27 cellular contexts compared by ENCODE assay signal in the genomic region with DNA sequence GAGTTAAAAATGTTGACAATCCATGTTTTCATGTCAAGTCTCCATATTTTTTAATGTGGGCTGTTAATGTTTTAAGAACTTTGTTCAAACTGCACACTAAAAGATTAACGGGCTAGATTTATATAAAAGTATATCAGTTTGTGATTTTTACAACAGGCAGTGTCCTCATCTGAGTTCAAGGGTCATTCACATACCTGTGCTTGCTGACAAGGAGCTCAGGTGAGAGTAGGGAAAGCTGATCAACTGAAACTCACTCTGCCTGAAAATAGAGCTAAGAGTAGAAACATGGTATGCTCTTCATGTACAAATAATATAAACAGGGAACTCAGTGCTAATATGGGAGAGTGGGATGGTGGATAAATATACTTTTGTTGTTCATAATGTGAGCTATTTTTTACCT.
"Had no signal": no experiment of that assay in that cellular context is flagged by ENCODE, and none has a peak within 500 bp of the region (broad histone marks: within the 10 kb centered on the region; RNA-seq: fewer than 3 reads in every experiment).

No MANE protein-coding gene starts in this region.

- H3K4me3 Mint-ChIP-seq: naive B cell; natural killer cell; nephron progenitor cell; neural progenitor cell; stimulated activated effector memory CD8-positive, alpha-beta T cell treated with anti-CD3 and anti-CD28 coated beads, Interleukin-12 subunit alpha, Interleukin-12 subunit beta, amount 100 ng/mL, for 72 hours; stimulated activated naive CD8-positive, alpha-beta T cell treated with anti-CD3 and anti-CD28 coated beads, Interleukin-15, Interleukin-2, amounts not matched to agents 100 ng/mL and 50 ng/mL, for 24 hours; type B pancreatic cell had no signal

- H3K36me3 ChIP-seq: lower lobe of right lung, neural progenitor cell, neutrophil, right atrium auricular region, right lobe of liver, spleen, suprapubic skin, thoracic aorta, tibial nerve, uterus had no signal

- H3K4me1 ChIP-seq: lower lobe of right lung, neural progenitor cell, parathyroid adenoma, right atrium auricular region, right lobe of liver, spleen, suprapubic skin, tibial nerve, uterus had no signal

- H3K27ac Mint-ChIP-seq: naive B cell; natural killer cell; nephron progenitor cell; neural progenitor cell; stimulated activated effector memory CD8-positive, alpha-beta T cell treated with anti-CD3 and anti-CD28 coated beads, Interleukin-12 subunit alpha, Interleukin-12 subunit beta, amount 100 ng/mL, for 72 hours; stimulated activated naive CD8-positive, alpha-beta T cell treated with anti-CD3 and anti-CD28 coated beads, Interleukin-15, Interleukin-2, amounts not matched to agents 100 ng/mL and 50 ng/mL, for 24 hours; type B pancreatic cell had no signal

- H3K9me3 Mint-ChIP-seq: nephron progenitor cell; neural progenitor cell; stimulated activated effector memory CD8-positive, alpha-beta T cell treated with anti-CD3 and anti-CD28 coated beads, Interleukin-12 subunit alpha, Interleukin-12 subunit beta, amount 100 ng/mL, for 72 hours; stimulated activated naive CD8-positive, alpha-beta T cell treated with anti-CD3 and anti-CD28 coated beads, Interleukin-15, Interleukin-2, amounts not matched to agents 100 ng/mL and 50 ng/mL, for 24 hours; type B pancreatic cell had no signal

- H3K9ac ChIP-seq: neural progenitor cell, parathyroid adenoma had no signal

- H3K36me3 Mint-ChIP-seq: naive B cell; natural killer cell; neural progenitor cell; stimulated activated effector memory CD8-positive, alpha-beta T cell treated with anti-CD3 and anti-CD28 coated beads, Interleukin-12 subunit alpha, Interleukin-12 subunit beta, amount 100 ng/mL, for 72 hours; type B pancreatic cell had no signal

- H3K79me2 ChIP-seq: parathyroid adenoma had no signal

- H3K27ac ChIP-seq: lower lobe of right lung, neural progenitor cell, neutrophil, parathyroid adenoma, right atrium auricular region, right lobe of liver, skin epidermis, spleen, suprapubic skin, thoracic aorta, tibial nerve, uterus had no signal

- ATAC-seq: left lobe of liver; lower lobe of right lung; natural killer cell; right lobe of liver; stimulated activated effector memory CD8-positive, alpha-beta T cell treated with anti-CD3 and anti-CD28 coated beads, Interleukin-12 subunit alpha, Interleukin-12 subunit beta, amount 100 ng/mL, for 72 hours had no signal

- H2AFZ ChIP-seq: neural progenitor cell, parathyroid adenoma had no signal

- H3K4me3 ChIP-seq: lower lobe of right lung, neural progenitor cell, right atrium auricular region, right lobe of liver, skin epidermis, spleen, suprapubic skin, thoracic aorta, tibial nerve, uterus had no signal

- DNase-seq: head of caudate nucleus; hippocampal formation; islet precursor cell; lower lobe of right lung; mammary epithelial cell; mesenchymal stem cell; naive B cell; natural killer cell; nephron progenitor cell; occipital lobe; right lobe of liver; spleen; stimulated activated CD4-positive, alpha-beta T cell treated with anti-CD3 and anti-CD28 coated beads, Interleukin-4, amount 100 ng/mL, for 24 hours; stimulated activated naive CD4-positive, alpha-beta T cell; uterus had no signal

- H3K4me1 Mint-ChIP-seq: naive B cell; natural killer cell; nephron progenitor cell; neural progenitor cell; stimulated activated effector memory CD8-positive, alpha-beta T cell treated with anti-CD3 and anti-CD28 coated beads, Interleukin-12 subunit alpha, Interleukin-12 subunit beta, amount 100 ng/mL, for 72 hours had no signal

- H3K27me3 ChIP-seq: neural progenitor cell, neutrophil, right atrium auricular region, right lobe of liver, spleen, suprapubic skin, tibial nerve, uterus had no signal

- H3K4me2 ChIP-seq: neural progenitor cell had no signal

- H3K27me3 Mint-ChIP-seq: naive B cell had no signal

- H3K9me3 ChIP-seq: lower lobe of right lung, neutrophil, right atrium auricular region, right lobe of liver, spleen, suprapubic skin, thoracic aorta, tibial nerve, uterus had no signal
